Comparison of ENCODE assay signal across 10 cellular contexts in the genomic region with DNA sequence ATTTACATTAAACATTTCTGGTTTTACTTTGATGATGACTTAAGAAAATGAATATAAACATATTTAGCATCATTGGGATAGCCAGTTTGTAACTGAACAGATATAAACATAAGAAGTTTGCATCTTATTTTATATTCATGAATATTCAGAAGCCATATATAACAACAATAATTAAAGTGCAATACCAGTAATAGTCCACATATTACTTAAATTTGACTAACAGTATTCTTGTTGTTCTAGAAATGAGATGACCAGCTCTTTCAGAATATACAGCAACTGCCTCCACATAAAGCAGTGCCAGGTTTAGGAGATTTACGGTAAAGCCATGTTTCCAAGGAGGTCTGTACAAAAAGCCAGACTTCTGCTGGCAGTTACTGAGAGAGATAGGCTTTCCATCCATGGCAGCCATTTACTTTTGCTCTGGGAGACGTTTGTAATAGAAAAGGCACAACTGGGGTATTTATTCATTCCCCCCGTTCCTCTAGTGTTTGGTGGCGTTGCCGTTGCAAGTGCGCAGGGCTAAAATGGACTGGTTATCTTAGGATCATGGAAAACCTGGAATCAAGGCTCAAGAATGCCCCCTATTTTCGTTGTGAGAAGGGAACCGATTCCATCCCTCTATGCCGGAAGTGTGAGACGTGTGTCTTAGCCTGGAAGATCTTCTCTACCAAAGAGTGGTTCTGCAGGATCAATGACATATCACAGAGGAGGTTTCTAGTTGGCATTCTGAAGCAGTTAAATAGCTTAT. TPM values are rescaled to one million over a fixed set of nuclear protein-coding genes. Genes with fewer than 3 reads are reported as not detected.
DNase-seq lines count a peak whose midpoint lies in the region; ATAC-seq, FAIRE-seq and TF ChIP-seq lines count a peak whose summit lies in the region.
"Not testable (repeated sequence)": the region's sequence is repeated elsewhere in the genome, so short reads cannot be mapped to it uniquely, and the experiment has no call there.
"Had no signal": no experiment of that assay in that cellular context is flagged by ENCODE, and none has a peak within 500 bp of the region (broad histone marks: within the 10 kb centered on the region; RNA-seq: fewer than 3 reads in every experiment).

A gene with protein sequence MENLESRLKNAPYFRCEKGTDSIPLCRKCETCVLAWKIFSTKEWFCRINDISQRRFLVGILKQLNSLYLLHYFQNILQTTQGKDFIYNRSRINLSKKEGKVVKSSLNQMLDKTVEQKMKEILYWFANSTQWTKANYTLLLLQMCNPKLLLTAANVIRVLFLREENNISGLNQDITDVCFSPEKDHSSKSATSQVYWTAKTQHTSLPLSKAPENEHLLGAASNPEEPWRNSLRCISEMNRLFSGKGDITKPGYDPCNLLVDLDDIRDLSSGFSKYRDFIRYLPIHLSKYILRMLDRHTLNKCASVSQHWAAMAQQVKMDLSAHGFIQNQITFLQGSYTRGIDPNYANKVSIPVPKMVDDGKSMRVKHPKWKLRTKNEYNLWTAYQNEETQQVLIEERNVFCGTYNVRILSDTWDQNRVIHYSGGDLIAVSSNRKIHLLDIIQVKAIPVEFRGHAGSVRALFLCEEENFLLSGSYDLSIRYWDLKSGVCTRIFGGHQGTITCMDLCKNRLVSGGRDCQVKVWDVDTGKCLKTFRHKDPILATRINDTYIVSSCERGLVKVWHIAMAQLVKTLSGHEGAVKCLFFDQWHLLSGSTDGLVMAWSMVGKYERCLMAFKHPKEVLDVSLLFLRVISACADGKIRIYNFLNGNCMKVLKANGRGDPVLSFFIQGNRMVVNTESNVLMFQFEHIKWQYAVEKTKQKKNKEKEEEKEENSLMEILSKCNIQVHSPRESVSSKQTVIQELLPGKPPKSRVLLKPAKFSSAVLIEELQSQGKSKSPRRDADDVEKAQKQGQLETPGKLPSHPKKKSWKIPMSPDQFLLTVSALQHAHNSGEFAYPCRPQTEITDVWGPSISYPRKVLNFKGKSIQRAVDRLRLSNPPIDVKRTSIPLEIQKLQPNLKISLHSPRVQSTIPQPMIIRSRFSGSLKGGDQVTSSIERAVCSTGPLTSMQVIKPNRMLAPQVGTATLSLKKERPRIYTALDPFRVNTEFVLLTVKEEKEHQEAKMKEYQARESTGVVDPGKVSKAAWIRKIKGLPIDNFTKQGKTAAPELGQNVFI (plus strand): TSS at position 356 of the 748 bp plus-strand sequence. CDS start 191 bp downstream, at position 547.

- H3K79me1 ChIP-seq in mesenchymal stem cell (replicated peaks; ENCODE audit: low read length, poor library complexity, severe bottlenecking) = not testable (repeated sequence)

- ATAC-seq in Panc1 (peak; percentile 65; the same call in 1 of the 2 replicates), left ventricle myocardium superior (peak; percentile 80), pancreas (peak in 3 of 4 donors; percentile 81 to 89 (median 87))
- not testable (repeated sequence) for ATAC-seq in K562; thoracic aorta (ENCODE audit: insufficient number of reproducible peaks, low FRiP score, low read depth)

- H3K79me2 ChIP-seq in K562 (ENCODE audit: control insufficient read depth, insufficient read depth, low read length); fibroblast of lung (ENCODE audit: control insufficient read depth, insufficient read depth, low read length): not testable (repeated sequence)

- H3K4me1 ChIP-seq in Panc1 (ENCODE audit: control insufficient read depth, insufficient read depth, low read length); K562 (replicated peaks in 1 of 2; ENCODE audit: control insufficient read depth in 2 of 2, insufficient read depth in 2 of 2, low read length in 2 of 2); fibroblast of lung (ENCODE audit: control insufficient read depth, extremely low read depth, insufficient read depth, low read length); mesenchymal stem cell (ENCODE audit: control insufficient read depth, insufficient read depth, low read depth, low read length); pancreas; thoracic aorta (ENCODE audit: control insufficient read depth in 1 of 2, low read depth in 2 of 2): not testable (repeated sequence)

- H2AFZ ChIP-seq in K562 (ENCODE audit: low read depth, low read length); fibroblast of lung (ENCODE audit: low read length); mesenchymal stem cell (ENCODE audit: low read depth, low read length): not testable (repeated sequence)

- not testable (repeated sequence) for H3K27ac ChIP-seq in Panc1 (ENCODE audit: low read length); K562 (ENCODE audit: extremely low read depth, low read depth, low read length); fibroblast of lung (ENCODE audit: insufficient read depth, low read length); mesenchymal stem cell (ENCODE audit: low read length, poor library complexity, severe bottlenecking); pancreas; thoracic aorta

- TF ChIP-seq POLR2A in K562 (conservative IDR thresholded peaks at IDR 0.05) = not testable (repeated sequence)

- H3K9ac ChIP-seq in K562 (ENCODE audit: insufficient read depth in 1 of 2, low read depth in 2 of 2, low read length in 2 of 2); fibroblast of lung (ENCODE audit: insufficient read depth, low read length): not testable (repeated sequence)
- H3K9ac ChIP-seq in mesenchymal stem cell (ENCODE audit: low read length) = peak within 1 kb of the TSS; percentile 43

- not testable (repeated sequence) for H2BK12ac ChIP-seq in mesenchymal stem cell (ENCODE audit: low read length in 2 of 2)

- H4K91ac ChIP-seq in mesenchymal stem cell (ENCODE audit: low read length) = not testable (repeated sequence)

- not testable (repeated sequence) for TF ChIP-seq EP300 in K562 (IDR thresholded peaks at IDR 0.05; ENCODE audit: low read length)

- H4K8ac ChIP-seq in mesenchymal stem cell (ENCODE audit: low read length) = not testable (repeated sequence)

- not testable (repeated sequence) for H3K36me3 ChIP-seq in Panc1 (ENCODE audit: control insufficient read depth, insufficient read depth, low read length); K562 (ENCODE audit: control insufficient read depth, insufficient read depth, low read length); fibroblast of lung (ENCODE audit: control insufficient read depth, insufficient read depth, low read length); mesenchymal stem cell (ENCODE audit: control insufficient read depth in 1 of 2, insufficient read depth in 2 of 2, low read depth in 1 of 2, low read length in 2 of 2); pancreas; thoracic aorta

- not testable (repeated sequence) for TF ChIP-seq CTCF in Panc1 (IDR thresholded peaks at IDR 0.05); K562 (IDR thresholded peaks at IDR 0.05 in 2 of 3, conservative IDR thresholded peaks at IDR 0.05 in 1 of 3; ENCODE audit: insufficient read depth in 2 of 3, low read depth in 1 of 3, low read length in 3 of 3); fibroblast of lung (conservative IDR thresholded peaks at IDR 0.05 in 1 of 2, IDR thresholded peaks at IDR 0.05 in 1 of 2; ENCODE audit: low read depth in 1 of 2, low read length in 2 of 2); pancreas (IDR thresholded peaks at IDR 0.05); thoracic aorta (IDR thresholded peaks at IDR 0.05)

- H3K27me3 ChIP-seq in Panc1 (ENCODE audit: control insufficient read depth, insufficient read depth, low read length); K562 (ENCODE audit: control insufficient read depth in 2 of 2, insufficient read depth in 2 of 2, low read length in 2 of 2); fibroblast of lung (ENCODE audit: control insufficient read depth, insufficient read depth, low read length); mesenchymal stem cell (ENCODE audit: control insufficient read depth in 1 of 2, insufficient read depth in 1 of 2, low read length in 2 of 2); pancreas; thoracic aorta (replicated peaks; ENCODE audit: insufficient read depth): not testable (repeated sequence)

- H3K4me2 ChIP-seq in K562 (ENCODE audit: insufficient read depth, low read length); mesenchymal stem cell (ENCODE audit: low read length, poor library complexity, severe bottlenecking): not testable (repeated sequence)
- H3K4me2 ChIP-seq in fibroblast of lung (ENCODE audit: extremely low read depth, insufficient read depth, low read length) = peak within 1 kb of the TSS; percentile 25

- intact Hi-C loops in Panc1 (cut with micrococcal nuclease; ENCODE audit: unreplicated experiment); K562 (cut with micrococcal nuclease); left ventricle myocardium superior (cut with micrococcal nuclease); pancreas (cut with DNase I): not testable (repeated sequence)

- WGBS in K562 (ENCODE audit: insufficient coverage, low coverage, missing lambda C conversion rate) = 55% methylated on average over 5 of the region's 10 CpGs
- 61% methylated on average over 4 of the region's 10 CpGs for WGBS in mesenchymal stem cell
- WGBS in pancreas, 2 donors = 29 to 39% methylated on average over 8 to 9 of the region's 10 CpGs

- not testable (repeated sequence) for H3K14ac ChIP-seq in mesenchymal stem cell (ENCODE audit: low read length in 2 of 2)

- not testable (repeated sequence) for H3K4me3 ChIP-seq in Panc1 (ENCODE audit: low read depth in 2 of 2, low read length in 2 of 2); K562; pancreas
- H3K4me3 ChIP-seq in fibroblast of lung (replicated peaks in 1 of 4; ENCODE audit: control extremely low read depth in 1 of 4, insufficient read depth in 1 of 4, low read depth in 3 of 4, low read length in 4 of 4) (peak within 1 kb of the TSS in 1 of 4 experiments; percentile 9), mesenchymal stem cell (ENCODE audit: insufficient read depth in 1 of 2, low read depth in 1 of 2, low read length in 2 of 2) (peak within 1 kb of the TSS in 1 of 2 experiments; percentile 58), thoracic aorta (peak within 1 kb of the TSS; percentile 41)

- in situ Hi-C loops in G401 (cut with HindIII; ENCODE audit: low sequenced_read_pairs); Panc1 (cut with HindIII; ENCODE audit: low pct_unique_long_range_greater_than_20kb, low sequenced_read_pairs); K562 (cut with MboI): not testable (repeated sequence)

- not testable (repeated sequence) for H3K23ac ChIP-seq in mesenchymal stem cell (ENCODE audit: low read length in 2 of 2)

- H3K9me1 ChIP-seq in K562 (ENCODE audit: control insufficient read depth, insufficient read depth, low read length) = not testable (repeated sequence)

- not testable (repeated sequence) for H2AK5ac ChIP-seq in mesenchymal stem cell (ENCODE audit: low read length, severe bottlenecking)

- not testable (repeated sequence) for H3K9me3 ChIP-seq in Panc1 (ENCODE audit: control insufficient read depth, insufficient read depth, low read depth, low read length); K562 (replicated peaks; ENCODE audit: control insufficient read depth, insufficient read depth, low read depth, low read length); fibroblast of lung (ENCODE audit: control insufficient read depth, insufficient read depth, low read depth, low read length); mesenchymal stem cell (ENCODE audit: control insufficient read depth, low read length); pancreas; thoracic aorta

- H3K18ac ChIP-seq in mesenchymal stem cell (ENCODE audit: low read depth in 1 of 2, low read length in 2 of 2) = not testable (repeated sequence)

- not testable (repeated sequence) for H3K4ac ChIP-seq in mesenchymal stem cell (ENCODE audit: low read depth in 1 of 2, low read length in 2 of 2)

- FAIRE-seq in K562 (lab: Jason Lieb, UNC) = peak; percentile 77
- FAIRE-seq in pancreas (lab: Jason Lieb, UNC) = peak; percentile 69

- CTCF ChIA-PET in Panc1 (lab: Charles Lee); K562 (lab: Yijun Ruan, JAX; ENCODE audit: low intra/inter-chr PET ratio): not testable (repeated sequence)

- not testable (repeated sequence) for TF ChIP-seq RAD21 in K562 (CRISPR knock-in tag; conservative IDR thresholded peaks at IDR 0.05 in 1 of 2, IDR thresholded peaks at IDR 0.05 in 1 of 2)

- DNase-seq in G401 (ENCODE audit: low spot score) (peak; percentile 43), fibroblast of lung (ENCODE audit: low read depth in 2 of 2) (peak in 1 of 2 donors; percentile 8)
- not testable (repeated sequence) for DNase-seq in Panc1 (ENCODE audit: low read depth, low spot score); K562 (ENCODE audit: extremely low read depth in 1 of 4, low spot score in 3 of 4); left ventricle myocardium superior; mesenchymal stem cell; pancreas; thoracic aorta (ENCODE audit: low spot score)

- BruUV-seq in Panc1 (replicated peaks; lab: Mats Ljungman, UMichigan); K562 (replicated peaks; lab: Mats Ljungman, UMichigan): not testable (repeated sequence)

- H2BK5ac ChIP-seq in mesenchymal stem cell (ENCODE audit: low read depth, low read length, poor library complexity, severe bottlenecking) = not testable (repeated sequence)

- POLR2A ChIA-PET in Panc1 (lab: Charles Lee); K562 (lab: Yijun Ruan, JAX): not testable (repeated sequence)

- H4K20me1 ChIP-seq in K562 (replicated peaks; ENCODE audit: control insufficient read depth, insufficient read depth, low read length); fibroblast of lung (ENCODE audit: control insufficient read depth, extremely low read depth, insufficient read depth, low read length): not testable (repeated sequence)

- not testable (repeated sequence) for H2BK15ac ChIP-seq in mesenchymal stem cell (ENCODE audit: low read depth, poor library complexity, severe bottlenecking)

- not testable (repeated sequence) for H2BK120ac ChIP-seq in mesenchymal stem cell (ENCODE audit: low read depth, low read length)

RNA-seq across cellular contexts. Expression of the gene that starts here (rescaled TPM):
- total RNA-seq in G401 (2014; rRNA removed; shearing (Covaris generic)) = not detected in 2 replicates
- not detected for total RNA-seq in Panc1 (2021; ENCODE audit: unreplicated experiment)
- not detected for polyA plus RNA-seq in Panc1 (2012; ENCODE audit: insufficient read length)
- total RNA-seq in K562 (2011; cell fraction: chromatin; rRNA removed; ENCODE audit: low replicate concordance) = not detected in 2 replicates
- total RNA-seq in K562 (2011; cell fraction: nucleolus; rRNA removed) = not detected in 2 replicates
- not detected in 2 replicates for total RNA-seq in K562 (2011; cell fraction: nucleoplasm; rRNA removed)
- total RNA-seq in K562 (2014; rRNA removed) = not detected in 2 replicates
- total RNA-seq in K562 (2014; rRNA removed; fragmentation: Illumina TruSeq; extraction: Trizol) = not detected in 2 replicates
- total RNA-seq in K562 (2015; rRNA removed; fragmentation: Illumina TruSeq; extraction: Trizol) = not detected in 2 replicates
- not detected in 2 replicates for total RNA-seq in K562 (2021)
- not detected in 2 replicates for polyA plus RNA-seq in K562 (2011; rRNA removed)
- polyA plus RNA-seq in K562 (2011; cell fraction: cytosol; rRNA removed) = not detected in 2 replicates
- not detected in 2 replicates for polyA plus RNA-seq in K562 (2011; cell fraction: nucleus; rRNA removed)
- not detected in 2 replicates for polyA plus RNA-seq in K562 (2012)
- polyA plus RNA-seq in K562 (2014; fragmentation: Illumina TruSeq; extraction: Trizol) = not detected in 2 replicates
- polyA plus RNA-seq in K562 (2014; fragmentation: Nextera tagmentation; extraction: Ambion mirVana) = not detected
- polyA plus RNA-seq in K562 (2014; rRNA removed) = not detected in 2 replicates
- not detected in 2 replicates for polyA minus RNA-seq in K562 (2011; rRNA and poly(A)+ RNA removed)
- polyA minus RNA-seq in K562 (2011; cell fraction: cytosol; rRNA and poly(A)+ RNA removed) = not detected in 2 replicates
- not detected in 2 replicates for polyA minus RNA-seq in K562 (2011; cell fraction: nucleus; rRNA and poly(A)+ RNA removed)
- total RNA-seq in fibroblast of lung = under 0.01 and 0.17 TPM in 2 replicates
- 0.03 TPM in 1 of 2 replicates, not detected in the other for polyA plus RNA-seq in fibroblast of lung
- not detected in 2 replicates for polyA plus RNA-seq in fibroblast of lung (2012)
- not detected in 2 replicates for polyA minus RNA-seq in fibroblast of lung (ENCODE audit: low replicate concordance)
- not detected for total RNA-seq in left ventricle myocardium superior
- polyA plus RNA-seq in mesenchymal stem cell (2013, experiment 1 of 2) = 0.01 TPM
- 0.03 TPM for polyA plus RNA-seq in mesenchymal stem cell (2013, experiment 2 of 2)
- under 1 TPM in 1 of 6 donors, not detected in 5; 0.05 TPM for total RNA-seq in pancreas
- under 1 TPM; 0.11 to 0.23 TPM for polyA plus RNA-seq in pancreas
- total RNA-seq in thoracic aorta = not detected
- total RNA-seq: CD4-positive, alpha-beta memory T cell; H7 had no signal
- polyA plus RNA-seq: CD4-positive, alpha-beta memory T cell had no signal

Comparison
In these comparisons a context has a peak if more than half of its experiments do, and no peak if none do; other contexts are left out.
1. Peak in DNase-seq in G401; RNA of the gene not detected or under 1 TPM.
2. Peak in ATAC-seq in Panc1; RNA of the gene not detected or under 1 TPM.
3. Peak in ATAC-seq in left ventricle myocardium superior; RNA of the gene not detected or under 1 TPM.
4. Peak in ATAC-seq in pancreas; RNA of the gene not detected or under 1 TPM.